Comparison of ENCODE assay signal across 8 cellular contexts in genomic region chr20:59222982-59223610, GRCh38. TPM values are rescaled to one million over a fixed set of nuclear protein-coding genes. Genes with fewer than 3 reads are reported as not detected.
DNase-seq lines count a peak whose midpoint lies in the region; ATAC-seq and TF ChIP-seq lines count a peak whose summit lies in the region.

No MANE protein-coding gene starts in this region.

- H3K9me3 ChIP-seq in cardiac muscle cell (ENCODE audit: low read depth), result no peaks in the 10 kb centered on the region
- no peaks in the 10 kb centered on the region for H3K9me3 ChIP-seq in mammary epithelial cell (replicated peaks; ENCODE audit: insufficient read depth, low read length)

- H3K36me3 ChIP-seq in cardiac muscle cell, result no peaks in the 10 kb centered on the region
- no peaks in the 10 kb centered on the region for H3K36me3 ChIP-seq in mammary epithelial cell (ENCODE audit: insufficient read depth, low read length)

- H3K27ac ChIP-seq in cardiac muscle cell, result no peak overlapping the region
- no peak overlapping the region for H3K27ac ChIP-seq in mammary epithelial cell (ENCODE audit: insufficient read depth, low read depth, low read length)

- H3K9ac ChIP-seq in mammary epithelial cell (ENCODE audit: insufficient read depth, low read length), result no peak overlapping the region

- no peak overlapping the region for H3K27ac Mint-ChIP-seq in activated CD8-positive, alpha-beta memory T cell treated with anti-CD3 and anti-CD28 coated beads, Interleukin-2, amount 10 ng/mL, durations not matched to agents 7 days and 5 days

- H3K4me3 ChIP-seq in cardiac muscle cell (peak overlapping the region; percentile 32), mammary epithelial cell (replicated peaks in 1 of 3; ENCODE audit: insufficient read depth in 1 of 3, low read depth in 2 of 3, low read length in 3 of 3) (no peak overlapping the region)

- in situ Hi-C loops in mammary epithelial cell (cut with MboI; ENCODE audit: low sequenced_read_pairs in 2 of 2), result loop anchor here in 1 of 2 donors (25.0 kb wide), 1 partner anchor 136 kb away; no protein-coding TSS in a partner anchor

- DNase-seq in cardiac muscle cell (ENCODE audit: low read depth in 1 of 2, low spot score in 1 of 2) (peak; percentile 6 to 21), cardiac septum (ENCODE audit: low spot score) (no peak), mammary epithelial cell (no peak), middle frontal gyrus (ENCODE audit: extremely low spot score, low spot score) (peak; percentile 14), OCI-M2 (lab: John Stamatoyannopoulos, UW; ENCODE audit: unreplicated experiment) (no peak)
- DNase-seq in activated CD8-positive, alpha-beta memory T cell treated with anti-CD3 and anti-CD28 coated beads, Interleukin-2, amount 10 ng/mL, durations not matched to agents 7 days and 5 days, result no peak

- H2AFZ ChIP-seq in mammary epithelial cell (ENCODE audit: low read depth, low read length), result peak overlapping the region; percentile 30

- no peak overlapping the region for H3K4me3 Mint-ChIP-seq in activated CD8-positive, alpha-beta memory T cell treated with anti-CD3 and anti-CD28 coated beads, Interleukin-2, amount 10 ng/mL, durations not matched to agents 7 days and 5 days

- H3K27me3 ChIP-seq in cardiac muscle cell, result peaks cover 23% of the 10 kb centered on the region
- peaks cover 9% of the 10 kb centered on the region for H3K27me3 ChIP-seq in mammary epithelial cell (ENCODE audit: insufficient read depth, low read length)

- H3K4me1 ChIP-seq in cardiac muscle cell (ENCODE audit: low read depth) (peaks cover 5% of the 10 kb centered on the region), mammary epithelial cell (ENCODE audit: insufficient read depth, low read length) (peaks cover 6% of the 10 kb centered on the region)

- dilution Hi-C loops in mammary epithelial cell (cut with HindIII; ENCODE audit: low sequenced_read_pairs), result loop anchor here (25.0 kb wide), 1 partner anchor 361 kb away; the partner anchor contains the start of genes GNAS and GNAS-AS1

- TF ChIP-seq CTCF in cardiac muscle cell (IDR thresholded peaks at IDR 0.05; ENCODE audit: low read depth, low read length), result no peak
- TF ChIP-seq CTCF in mammary epithelial cell (conservative IDR thresholded peaks at IDR 0.05 in 1 of 2, IDR thresholded peaks at IDR 0.05 in 1 of 2; ENCODE audit: extremely low read depth in 1 of 2, insufficient read depth in 1 of 2, low read depth in 1 of 2, low read length in 2 of 2), result peak in 1 of 2 donors; percentile 11

- intact Hi-C loops in cardiac septum (cut with DNase I), result loop anchor here (1.0 to 10.0 kb wide), 3 partner anchors 135 to 988 kb away; no protein-coding TSS in a partner anchor
- intact Hi-C loops in mammary epithelial cell (cut with micrococcal nuclease), result loop anchor here (1.0 to 5.0 kb wide), 4 partner anchors 135 to 353 kb away; no protein-coding TSS in a partner anchor

- no peaks in the 10 kb centered on the region for H3K9me3 Mint-ChIP-seq in activated CD8-positive, alpha-beta memory T cell treated with anti-CD3 and anti-CD28 coated beads, Interleukin-2, amount 10 ng/mL, durations not matched to agents 7 days and 5 days (ENCODE audit: low read depth)

- CTCF ChIA-PET in mammary epithelial cell (lab: Charles Lee; ENCODE audit: low non-redundant PET), result no interaction called here
- CTCF ChIA-PET in activated CD8-positive, alpha-beta memory T cell treated with anti-CD3 and anti-CD28 coated beads, Interleukin-2, amount 10 ng/mL, durations not matched to agents 7 days and 5 days (lab: Charles Lee), result interaction anchor here (0.6 to 4.6 kb wide), 36 partner anchors 8 to 456 kb away, joined by 3 to 70 read pairs (median 5); no protein-coding TSS in a partner anchor

- H4K20me1 ChIP-seq in mammary epithelial cell (ENCODE audit: insufficient read depth, low read length), result no peaks in the 10 kb centered on the region

- H3K4me2 ChIP-seq in mammary epithelial cell (ENCODE audit: insufficient read depth, low read depth, low read length), result peak overlapping the region; percentile 90

- H3K27me3 Mint-ChIP-seq in activated CD8-positive, alpha-beta memory T cell treated with anti-CD3 and anti-CD28 coated beads, Interleukin-2, amount 10 ng/mL, durations not matched to agents 7 days and 5 days, result peaks cover 2% of the 10 kb centered on the region

- no peak for ATAC-seq in activated CD8-positive, alpha-beta memory T cell treated with anti-CD3 and anti-CD28 coated beads, Interleukin-2, amount 10 ng/mL, durations not matched to agents 7 days and 5 days
- ATAC-seq in GM21423 (IDR thresholded peaks at IDR 0.05; ENCODE audit: unreplicated experiment) (no peak), GM19463 (IDR thresholded peaks at IDR 0.05; ENCODE audit: unreplicated experiment) (no peak)

- peaks cover 7% of the 10 kb centered on the region for H3K4me1 Mint-ChIP-seq in activated CD8-positive, alpha-beta memory T cell treated with anti-CD3 and anti-CD28 coated beads, Interleukin-2, amount 10 ng/mL, durations not matched to agents 7 days and 5 days

- BruUV-seq in mammary epithelial cell (replicated peaks; lab: Mats Ljungman, UMichigan), result no TSS peak

- H3K36me3 Mint-ChIP-seq in activated CD8-positive, alpha-beta memory T cell treated with anti-CD3 and anti-CD28 coated beads, Interleukin-2, amount 10 ng/mL, durations not matched to agents 7 days and 5 days, result peaks cover 1% of the 10 kb centered on the region

- 32% methylated on average over 21 of the region's 26 CpGs for WGBS in mammary epithelial cell (ENCODE audit: low coverage, missing lambda C conversion rate)

- H3K79me2 ChIP-seq in mammary epithelial cell (ENCODE audit: insufficient read depth, low read length), result no peaks in the 10 kb centered on the region

RNA-seq across cellular contexts. Expression of gene ZNF831, which starts 59.5 kb away (rescaled TPM):
- total RNA-seq in cardiac muscle cell, result not detected in 2 replicates
- polyA plus RNA-seq in cardiac muscle cell, result not detected in 2 replicates
- 0.05 TPM for total RNA-seq in cardiac septum
- total RNA-seq in mammary epithelial cell, result not detected
- polyA plus RNA-seq in mammary epithelial cell, result not detected
- polyA minus RNA-seq in mammary epithelial cell, result 0.05 TPM
- total RNA-seq in activated CD8-positive, alpha-beta memory T cell treated with anti-CD3 and anti-CD28 coated beads, Interleukin-2, amount 10 ng/mL, durations not matched to agents 7 days and 5 days, result 10 to 100 TPM in 1 of 2 experiments, 1 to 10 TPM in 1; 7.9 to 10.2 TPM

Comparison
In these comparisons a context has a peak if more than half of its experiments do, and no peak if none do; other contexts are left out.
1. DNase-seq: peak in cardiac muscle cell (2 of 2) and middle frontal gyrus (single experiment); none in cardiac septum (single experiment), mammary epithelial cell (single experiment), OCI-M2 (single experiment) and activated CD8-positive, alpha-beta memory T cell treated with anti-CD3 and anti-CD28 coated beads, Interleukin-2, amount 10 ng/mL, durations not matched to agents 7 days and 5 days (single experiment).